Comparison of ENCODE assay signal across 1 cellular context in genomic region chr1:30776097-30777059, GRCh38.
TF ChIP-seq lines count a peak whose summit lies in the region.

No MANE protein-coding gene starts in this region.

TF ChIP-seq in K562, 482 proteins besides CTCF, POLR2A, EP300 and RAD21 (continued from another document and continues in another):
- TF ChIP-seq L3MBTL2 (IDR thresholded peaks at IDR 0.05) (peak; percentile 58), ZFPM2 (CRISPR knock-in tag; IDR thresholded peaks at IDR 0.05) (no peak), KHSRP (IDR thresholded peaks at IDR 0.05) (no peak), FOXJ3 (CRISPR knock-in tag; IDR thresholded peaks at IDR 0.05) (no peak), RFX7 (CRISPR knock-in tag; IDR thresholded peaks at IDR 0.05) (no peak), TCF7L2 (IDR thresholded peaks at IDR 0.05; ENCODE audit: low read depth, low read length) (no peak), CHD2 (IDR thresholded peaks at IDR 0.05; ENCODE audit: low read depth, low read length) (0 out of 2 replicates have a peak, but pooled peaks have one; percentile 12), NKRF (IDR thresholded peaks at IDR 0.05; ENCODE audit: borderline replicate concordance) (no peak), MTA1 (IDR thresholded peaks at IDR 0.05; ENCODE audit: borderline replicate concordance) (peak; percentile 30; the same call in 1 of the 2 replicates), HMGN3 (IDR thresholded peaks at IDR 0.05; ENCODE audit: borderline replicate concordance, extremely low read depth, insufficient read length, low read depth, low read length) (no peak), PRMT5 (CRISPR knock-in tag; IDR thresholded peaks at IDR 0.05) (no peak), RCOR1 (IDR thresholded peaks at IDR 0.05; ENCODE audit: borderline replicate concordance in 1 of 2, low read depth in 2 of 2, low read length in 2 of 2) (no peak), TRIM25 (IDR thresholded peaks at IDR 0.05; ENCODE audit: borderline replicate concordance) (no peak), OTX1 (CRISPR knock-in tag; IDR thresholded peaks at IDR 0.05) (peak; percentile 67; the same call in 1 of the 2 replicates), FOXO4 (CRISPR knock-in tag; IDR thresholded peaks at IDR 0.05) (no peak), FUS (optimal IDR thresholded peaks at IDR 0.05; ENCODE audit: low read depth, low read length) (no peak), ZBED1 (IDR thresholded peaks at IDR 0.05) (no peak), SIRT6 (IDR thresholded peaks at IDR 0.05; ENCODE audit: low read depth, low read length) (no peak), HCFC1 (IDR thresholded peaks at IDR 0.05; ENCODE audit: low read depth, low read length) (no peak), NRF1 (conservative IDR thresholded peaks at IDR 0.05 in 1 of 2, IDR thresholded peaks at IDR 0.05 in 1 of 2) (no peak), ZNF655 (CRISPR knock-in tag; IDR thresholded peaks at IDR 0.05) (no peak), ZNF57 (CRISPR knock-in tag; IDR thresholded peaks at IDR 0.05) (no peak), ZNF212 (CRISPR knock-in tag; IDR thresholded peaks at IDR 0.05) (no peak), EHMT2 (IDR thresholded peaks at IDR 0.05) (0 out of 2 replicates have a peak, but pooled peaks have one; percentile 25), PTBP1 (IDR thresholded peaks at IDR 0.05; ENCODE audit: low read depth, low read length) (no peak), BMI1 (IDR thresholded peaks at IDR 0.05; ENCODE audit: low read length) (no peak), HDAC1 (IDR thresholded peaks at IDR 0.05) (0 out of 4 replicates have a peak, but pooled peaks of 1 of the 2 experiments have one; percentile 8), U2AF2 (optimal IDR thresholded peaks at IDR 0.05; ENCODE audit: low read depth, low read length) (no peak), SP1 (CRISPR knock-in tag; IDR thresholded peaks at IDR 0.05) (no peak), NCOA2 (IDR thresholded peaks at IDR 0.05; ENCODE audit: partially characterized antibody in 2 of 2) (no peak), ZNF785 (CRISPR knock-in tag; IDR thresholded peaks at IDR 0.05) (no peak), ZKSCAN3 (CRISPR knock-in tag; IDR thresholded peaks at IDR 0.05) (no peak), UBTF (IDR thresholded peaks at IDR 0.05; ENCODE audit: borderline replicate concordance in 1 of 2, low read depth in 2 of 2, low read length in 2 of 2) (no peak), PHTF2 (CRISPR knock-in tag; IDR thresholded peaks at IDR 0.05) (no peak), HEY1 (CRISPR knock-in tag; IDR thresholded peaks at IDR 0.05; ENCODE audit: borderline replicate concordance) (no peak), PATZ1 (CRISPR knock-in tag; IDR thresholded peaks at IDR 0.05; ENCODE audit: borderline replicate concordance) (no peak), GABPA (tag; conservative IDR thresholded peaks at IDR 0.05; ENCODE audit: low read depth) (no peak), STAT5A (IDR thresholded peaks at IDR 0.05; ENCODE audit: borderline replicate concordance, low read length) (no peak), FIP1L1 (IDR thresholded peaks at IDR 0.05; ENCODE audit: low read depth, low read length, poor library complexity, severe bottlenecking) (no peak), CREB3L1 (IDR thresholded peaks at IDR 0.05; ENCODE audit: borderline replicate concordance, low read depth) (no peak)
- TF ChIP-seq, protein P1, sequence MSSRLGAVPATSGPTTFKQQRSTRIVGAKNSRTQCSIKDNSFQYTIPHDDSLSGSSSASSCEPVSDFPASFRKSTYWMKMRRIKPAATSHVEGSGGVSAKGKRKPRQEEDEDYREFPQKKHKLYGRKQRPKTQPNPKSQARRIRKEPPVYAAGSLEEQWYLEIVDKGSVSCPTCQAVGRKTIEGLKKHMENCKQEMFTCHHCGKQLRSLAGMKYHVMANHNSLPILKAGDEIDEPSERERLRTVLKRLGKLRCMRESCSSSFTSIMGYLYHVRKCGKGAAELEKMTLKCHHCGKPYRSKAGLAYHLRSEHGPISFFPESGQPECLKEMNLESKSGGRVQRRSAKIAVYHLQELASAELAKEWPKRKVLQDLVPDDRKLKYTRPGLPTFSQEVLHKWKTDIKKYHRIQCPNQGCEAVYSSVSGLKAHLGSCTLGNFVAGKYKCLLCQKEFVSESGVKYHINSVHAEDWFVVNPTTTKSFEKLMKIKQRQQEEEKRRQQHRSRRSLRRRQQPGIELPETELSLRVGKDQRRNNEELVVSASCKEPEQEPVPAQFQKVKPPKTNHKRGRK (tag; IDR thresholded peaks at IDR 0.05), result peak; percentile 98
- TF ChIP-seq, protein P2, sequence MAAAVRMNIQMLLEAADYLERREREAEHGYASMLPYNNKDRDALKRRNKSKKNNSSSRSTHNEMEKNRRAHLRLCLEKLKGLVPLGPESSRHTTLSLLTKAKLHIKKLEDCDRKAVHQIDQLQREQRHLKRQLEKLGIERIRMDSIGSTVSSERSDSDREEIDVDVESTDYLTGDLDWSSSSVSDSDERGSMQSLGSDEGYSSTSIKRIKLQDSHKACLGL (CRISPR knock-in tag; IDR thresholded peaks at IDR 0.05; ENCODE audit: borderline replicate concordance, poor library complexity, severe bottlenecking), result no peak
- TF ChIP-seq, protein P3, sequence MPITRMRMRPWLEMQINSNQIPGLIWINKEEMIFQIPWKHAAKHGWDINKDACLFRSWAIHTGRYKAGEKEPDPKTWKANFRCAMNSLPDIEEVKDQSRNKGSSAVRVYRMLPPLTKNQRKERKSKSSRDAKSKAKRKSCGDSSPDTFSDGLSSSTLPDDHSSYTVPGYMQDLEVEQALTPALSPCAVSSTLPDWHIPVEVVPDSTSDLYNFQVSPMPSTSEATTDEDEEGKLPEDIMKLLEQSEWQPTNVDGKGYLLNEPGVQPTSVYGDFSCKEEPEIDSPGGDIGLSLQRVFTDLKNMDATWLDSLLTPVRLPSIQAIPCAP (CRISPR knock-in tag; IDR thresholded peaks at IDR 0.05; ENCODE audit: borderline replicate concordance), result no peak
- TF ChIP-seq, protein P4, sequence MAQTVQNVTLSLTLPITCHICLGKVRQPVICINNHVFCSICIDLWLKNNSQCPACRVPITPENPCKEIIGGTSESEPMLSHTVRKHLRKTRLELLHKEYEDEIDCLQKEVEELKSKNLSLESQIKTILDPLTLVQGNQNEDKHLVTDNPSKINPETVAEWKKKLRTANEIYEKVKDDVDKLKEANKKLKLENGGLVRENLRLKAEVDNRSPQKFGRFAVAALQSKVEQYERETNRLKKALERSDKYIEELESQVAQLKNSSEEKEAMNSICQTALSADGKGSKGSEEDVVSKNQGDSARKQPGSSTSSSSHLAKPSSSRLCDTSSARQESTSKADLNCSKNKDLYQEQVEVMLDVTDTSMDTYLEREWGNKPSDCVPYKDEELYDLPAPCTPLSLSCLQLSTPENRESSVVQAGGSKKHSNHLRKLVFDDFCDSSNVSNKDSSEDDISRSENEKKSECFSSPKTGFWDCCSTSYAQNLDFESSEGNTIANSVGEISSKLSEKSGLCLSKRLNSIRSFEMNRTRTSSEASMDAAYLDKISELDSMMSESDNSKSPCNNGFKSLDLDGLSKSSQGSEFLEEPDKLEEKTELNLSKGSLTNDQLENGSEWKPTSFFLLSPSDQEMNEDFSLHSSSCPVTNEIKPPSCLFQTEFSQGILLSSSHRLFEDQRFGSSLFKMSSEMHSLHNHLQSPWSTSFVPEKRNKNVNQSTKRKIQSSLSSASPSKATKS (CRISPR knock-in tag; IDR thresholded peaks at IDR 0.05), result no peak
